8 cellular contexts compared by ENCODE assay signal in genomic region chr2:174771631-174772491, GRCh38. TPM values are rescaled to one million over a fixed set of nuclear protein-coding genes. Genes with fewer than 3 reads are reported as not detected.
DNase-seq lines count a peak whose midpoint lies in the region; ATAC-seq and TF ChIP-seq lines count a peak whose summit lies in the region.

No MANE protein-coding gene starts in this region.

- H3K4me1 Mint-ChIP-seq in activated naive CD8-positive, alpha-beta T cell treated with anti-CD3 and anti-CD28 coated beads for 36 hours: peaks cover 30% of the 10 kb centered on the region
- H3K4me1 Mint-ChIP-seq in glutamatergic neuron (ENCODE audit: low read depth, unreplicated experiment) (peaks cover 27% of the 10 kb centered on the region), osteocyte (ENCODE audit: unreplicated experiment) (peaks cover 47% of the 10 kb centered on the region)

- no peak overlapping the region for H3K4me3 ChIP-seq in AG10803 (ENCODE audit: low read length)

- ATAC-seq in GM18502 (IDR thresholded peaks at IDR 0.05; ENCODE audit: poor library complexity, unreplicated experiment): peak; percentile 61
- peak; percentile 74 for ATAC-seq in HG03442 (IDR thresholded peaks at IDR 0.05; ENCODE audit: unreplicated experiment)
- no peak for ATAC-seq in GM21360 (IDR thresholded peaks at IDR 0.05; ENCODE audit: unreplicated experiment)

- no peaks in the 10 kb centered on the region for H3K27me3 Mint-ChIP-seq in activated naive CD8-positive, alpha-beta T cell treated with anti-CD3 and anti-CD28 coated beads for 36 hours
- H3K27me3 Mint-ChIP-seq in glutamatergic neuron (ENCODE audit: unreplicated experiment): peaks cover 2% of the 10 kb centered on the region
- H3K27me3 Mint-ChIP-seq in osteocyte (ENCODE audit: unreplicated experiment): no peaks in the 10 kb centered on the region

- no peaks in the 10 kb centered on the region for H3K9me3 Mint-ChIP-seq in activated naive CD8-positive, alpha-beta T cell treated with anti-CD3 and anti-CD28 coated beads for 36 hours
- H3K9me3 Mint-ChIP-seq in glutamatergic neuron (ENCODE audit: unreplicated experiment): peaks cover 10% of the 10 kb centered on the region
- no peaks in the 10 kb centered on the region for H3K9me3 Mint-ChIP-seq in osteocyte (ENCODE audit: unreplicated experiment)

- no peak overlapping the region for H3K4me3 Mint-ChIP-seq in activated naive CD8-positive, alpha-beta T cell treated with anti-CD3 and anti-CD28 coated beads for 36 hours
- H3K4me3 Mint-ChIP-seq in glutamatergic neuron (ENCODE audit: unreplicated experiment) (no peak overlapping the region), osteocyte (ENCODE audit: unreplicated experiment) (no peak overlapping the region)

- TF ChIP-seq CTCF in AG10803 (conservative IDR thresholded peaks at IDR 0.05; ENCODE audit: low read length) (peak; percentile 89), glutamatergic neuron (IDR thresholded peaks at IDR 0.05; ENCODE audit: partially characterized antibody, unreplicated experiment) (peak; percentile 70), osteocyte (IDR thresholded peaks at IDR 0.05) (no peak)

- peak overlapping the region; percentile 70 for H3K27ac Mint-ChIP-seq in activated naive CD8-positive, alpha-beta T cell treated with anti-CD3 and anti-CD28 coated beads for 36 hours
- peak overlapping the region; percentile 90 for H3K27ac Mint-ChIP-seq in glutamatergic neuron (ENCODE audit: unreplicated experiment)
- H3K27ac Mint-ChIP-seq in osteocyte (ENCODE audit: unreplicated experiment): peak overlapping the region; percentile 92

- H3K36me3 Mint-ChIP-seq in activated naive CD8-positive, alpha-beta T cell treated with anti-CD3 and anti-CD28 coated beads for 36 hours: no peaks in the 10 kb centered on the region
- no peaks in the 10 kb centered on the region for H3K36me3 Mint-ChIP-seq in glutamatergic neuron (ENCODE audit: unreplicated experiment)
- H3K36me3 Mint-ChIP-seq in osteocyte (ENCODE audit: unreplicated experiment): no peaks in the 10 kb centered on the region

- DNase-seq in AG10803 (ENCODE audit: low read depth) (peak; percentile 91), NCI-H82 (lab: John Stamatoyannopoulos, UW) (peak; percentile 94), glutamatergic neuron (peak; percentile 83), osteocyte (ENCODE audit: extremely low spot score, unreplicated experiment) (peak; percentile 92)
- DNase-seq in activated naive CD8-positive, alpha-beta T cell treated with anti-CD3 and anti-CD28 coated beads for 36 hours: peak; percentile 67

RNA-seq across cellular contexts. Expression of gene CHRNA1, which starts 7.6 kb away (rescaled TPM):
- total RNA-seq in activated naive CD8-positive, alpha-beta T cell treated with anti-CD3 and anti-CD28 coated beads for 36 hours: not detected
- total RNA-seq in glutamatergic neuron (ENCODE audit: unreplicated experiment): 161 TPM
- total RNA-seq in osteocyte: 0.24 and 0.57 TPM in 2 replicates

Comparison
In these comparisons a context has a peak if more than half of its experiments do, and no peak if none do; other contexts are left out.
1. RNA of gene CHRNA1, which starts 7.6 kb away (total RNA-seq): 161 TPM in glutamatergic neuron (single experiment); 0.24 to 0.57 TPM in osteocyte and not detected in activated naive CD8-positive, alpha-beta T cell treated with anti-CD3 and anti-CD28 coated beads for 36 hours; every median in the first group is over 100 times any median in the second.
2. Peak in every context shown above with its lines, with median percentiles within 50 percentile points of each other: DNase-seq and H3K27ac Mint-ChIP-seq.